Comparison of ENCODE assay signal across 23 cellular contexts in genomic region chr4:187183826-187184225, GRCh38.
DNase-seq lines count a peak whose midpoint lies in the region; FAIRE-seq and TF ChIP-seq lines count a peak whose summit lies in the region.
"Had no signal": no experiment of that assay in that cellular context is flagged by ENCODE, and none has a peak within 500 bp of the region (broad histone marks: within the 10 kb centered on the region; RNA-seq: fewer than 3 reads in every experiment).

No MANE protein-coding gene starts in this region.

- H4K20me1 ChIP-seq in astrocyte (ENCODE audit: insufficient read depth, low read length) = no peaks in the 10 kb centered on the region

- FAIRE-seq in astrocyte (lab: Jason Lieb, UNC) = no peak
- FAIRE-seq: A204.1, GM12891 had no signal

- H3K9me3 Mint-ChIP-seq in astrocyte (ENCODE audit: unreplicated experiment) = no peaks in the 10 kb centered on the region
- peaks cover 8% of the 10 kb centered on the region for H3K9me3 Mint-ChIP-seq in activated T-cell treated with anti-CD3 and anti-CD28 coated beads, Interleukin-2, amount 50 U/mL, for 24 hours
- H3K9me3 Mint-ChIP-seq: GM23338 had no signal

- H3K36me3 Mint-ChIP-seq in astrocyte (ENCODE audit: low read depth, unreplicated experiment) = no peaks in the 10 kb centered on the region
- H3K36me3 Mint-ChIP-seq in activated T-cell treated with anti-CD3 and anti-CD28 coated beads, Interleukin-2, amount 50 U/mL, for 24 hours (ENCODE audit: low read depth) = no peaks in the 10 kb centered on the region

- no peak overlapping the region for H3K4me3 ChIP-seq in astrocyte (ENCODE audit: insufficient read depth, low read depth, low read length)
- no peak overlapping the region for H3K4me3 ChIP-seq in stomach
- H3K4me3 ChIP-seq: GM23338, SK-N-MC had no signal

- H3K9me3 ChIP-seq in astrocyte (ENCODE audit: insufficient read depth, low read depth, low read length) (no peaks in the 10 kb centered on the region), stomach (no peaks in the 10 kb centered on the region)

- H3K36me3 ChIP-seq in astrocyte (ENCODE audit: insufficient read depth, low read length) (no peaks in the 10 kb centered on the region), stomach (no peaks in the 10 kb centered on the region)

- TF ChIP-seq CTCF in astrocyte (IDR thresholded peaks at IDR 0.05; ENCODE audit: insufficient read depth, low read depth, low read length) = no peak
- TF ChIP-seq CTCF in stomach (IDR thresholded peaks at IDR 0.05) = no peak

- H3K27me3 Mint-ChIP-seq in astrocyte (ENCODE audit: low read depth, unreplicated experiment) = peaks cover 20% of the 10 kb centered on the region
- H3K27me3 Mint-ChIP-seq in activated T-cell treated with anti-CD3 and anti-CD28 coated beads, Interleukin-2, amount 50 U/mL, for 24 hours = no peaks in the 10 kb centered on the region
- H3K27me3 Mint-ChIP-seq: CD4-positive, alpha-beta T cell had no signal

- DNase-seq in H4 (ENCODE audit: low spot score) (peak; percentile 83), astrocyte (ENCODE audit: low read depth) (peak; percentile 7), fibroblast of peridontal ligament (ENCODE audit: extremely low read depth) (peak; percentile 55), renal cortical epithelial cell (ENCODE audit: low read depth) (peak; percentile 18), stomach (no peak), NCI-H524 treated with DMSO at 0.1 percent for 48 hours (lab: John Stamatoyannopoulos, UW) (no peak)
- no peak for DNase-seq in stimulated activated CD8-positive, alpha-beta memory T cell treated with anti-CD3 and anti-CD28 coated beads, Interleukin-4, amount 100 ng/mL, for 48 hours
- DNase-seq in activated T-cell treated with anti-CD3 and anti-CD28 coated beads, Interleukin-2, amount 50 U/mL, for 24 hours = no peak
- DNase-seq: CD4-positive, alpha-beta T cell; DMS 273 treated with DMSO at 0.1 percent for 48 hours; DND-41; HCEC 1CT; Kasumi-1; NCI-H1694 treated with DMSO at 0.1 percent for 48 hours; NCI-H446; NCI-H526 treated with DMSO at 0.1 percent for 48 hours; PC-3; RPMI8226; SHP77 had no signal

- no peak overlapping the region for H3K4me3 Mint-ChIP-seq in astrocyte (ENCODE audit: unreplicated experiment)
- H3K4me3 Mint-ChIP-seq in activated T-cell treated with anti-CD3 and anti-CD28 coated beads, Interleukin-2, amount 50 U/mL, for 24 hours = no peak overlapping the region
- H3K4me3 Mint-ChIP-seq: CD4-positive, alpha-beta T cell; GM23338 had no signal

- H2AFZ ChIP-seq in astrocyte (ENCODE audit: low read depth, low read length) = no peak overlapping the region
- H2AFZ ChIP-seq: GM23338 had no signal

- no peak overlapping the region for H3K27ac Mint-ChIP-seq in astrocyte (ENCODE audit: unreplicated experiment)
- no peak overlapping the region for H3K27ac Mint-ChIP-seq in activated T-cell treated with anti-CD3 and anti-CD28 coated beads, Interleukin-2, amount 50 U/mL, for 24 hours
- H3K27ac Mint-ChIP-seq: CD4-positive, alpha-beta T cell; GM23338 had no signal

- H3K27me3 ChIP-seq in astrocyte (ENCODE audit: insufficient read depth, low read length) (no peaks in the 10 kb centered on the region), stomach (no peaks in the 10 kb centered on the region)

- H3K4me1 ChIP-seq in astrocyte (ENCODE audit: insufficient read depth, low read length) = peaks cover 7% of the 10 kb centered on the region
- H3K4me1 ChIP-seq in stomach = no peaks in the 10 kb centered on the region

- no peak for TF ChIP-seq POLR2A in stomach (IDR thresholded peaks at IDR 0.05)

- 43 to 74% (median 71%) methylated on average over 2 of the region's 2 CpGs for WGBS in stomach, 5 donors

- peaks cover 4% of the 10 kb centered on the region for H3K4me1 Mint-ChIP-seq in astrocyte (ENCODE audit: low read depth, unreplicated experiment)
- H3K4me1 Mint-ChIP-seq in activated T-cell treated with anti-CD3 and anti-CD28 coated beads, Interleukin-2, amount 50 U/mL, for 24 hours (ENCODE audit: low read depth) = no peaks in the 10 kb centered on the region

- H3K4me2 ChIP-seq in astrocyte (ENCODE audit: low read length) = peak overlapping the region; percentile 68
- H3K4me2 ChIP-seq: GM23338 had no signal

- no peaks in the 10 kb centered on the region for H3K79me2 ChIP-seq in astrocyte (ENCODE audit: insufficient read depth, low read length)

- H3K27ac ChIP-seq in astrocyte (ENCODE audit: low read depth, low read length) (no peak overlapping the region), stomach (no peak overlapping the region)
- H3K27ac ChIP-seq: SK-N-MC had no signal

- no peak for TF ChIP-seq EP300 in stomach (IDR thresholded peaks at IDR 0.05)

- H3K9ac ChIP-seq in astrocyte (ENCODE audit: low read length) = no peak overlapping the region

- intact Hi-C loops in stomach (cut with DNase I; ENCODE audit: low total_unique reads) = no loop called here

Comparison
In these comparisons a context has a peak if more than half of its experiments do, and no peak if none do; other contexts are left out.
1. DNase-seq: peak in H4 (single experiment), astrocyte (single experiment), fibroblast of peridontal ligament (single experiment) and renal cortical epithelial cell (single experiment); none in stimulated activated CD8-positive, alpha-beta memory T cell treated with anti-CD3 and anti-CD28 coated beads, Interleukin-4, amount 100 ng/mL, for 48 hours (single experiment), activated T-cell treated with anti-CD3 and anti-CD28 coated beads, Interleukin-2, amount 50 U/mL, for 24 hours (single experiment), stomach (single experiment) and NCI-H524 treated with DMSO at 0.1 percent for 48 hours (single experiment).